Comparison of ENCODE assay signal across 8 cellular contexts in the genomic region with DNA sequence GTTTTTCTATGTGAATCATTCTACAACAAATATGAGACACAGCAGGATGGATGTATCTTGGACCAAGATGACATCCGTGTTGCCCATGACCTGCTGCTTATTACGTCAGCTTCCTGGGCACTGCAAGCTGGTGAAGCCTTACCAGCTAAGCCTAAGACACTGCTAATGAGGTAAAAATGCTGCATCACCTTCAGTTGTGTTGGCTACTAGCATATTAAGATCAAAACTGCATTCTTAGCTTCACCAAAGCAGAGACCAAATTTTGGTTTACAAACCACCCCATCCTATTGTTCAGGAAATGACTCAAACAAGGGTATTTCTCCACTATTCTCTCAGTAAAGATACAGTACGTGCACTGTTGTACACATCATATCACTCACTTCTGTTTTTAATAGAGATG. TPM values are rescaled to one million over a fixed set of nuclear protein-coding genes. Genes with fewer than 3 reads are reported as not detected.
DNase-seq lines count a peak whose midpoint lies in the region; ATAC-seq and TF ChIP-seq lines count a peak whose summit lies in the region.

No MANE protein-coding gene starts in this region.

- H3K9me3 ChIP-seq in mesenchymal stem cell (ENCODE audit: control insufficient read depth, low read length): no peaks in the 10 kb centered on the region

- peaks cover 3% of the 10 kb centered on the region for H3K79me1 ChIP-seq in mesenchymal stem cell (replicated peaks; ENCODE audit: low read length, poor library complexity, severe bottlenecking)

- H3K27me3 Mint-ChIP-seq in activated CD4-positive, alpha-beta T cell treated with anti-CD3 and anti-CD28 coated beads, Interleukin-2, amount 10 ng/mL, durations not matched to agents 24 days and 14 days: peaks cover 17% of the 10 kb centered on the region

- H3K27ac Mint-ChIP-seq in activated CD4-positive, alpha-beta T cell treated with anti-CD3 and anti-CD28 coated beads, Interleukin-2, amount 10 ng/mL, durations not matched to agents 24 days and 14 days: peak overlapping the region; percentile 79

- POLR2A ChIA-PET in GM10248 (lab: Yijun Ruan, JAX): no interaction called here

- peaks cover 51% of the 10 kb centered on the region for H3K4me1 Mint-ChIP-seq in activated CD4-positive, alpha-beta T cell treated with anti-CD3 and anti-CD28 coated beads, Interleukin-2, amount 10 ng/mL, durations not matched to agents 24 days and 14 days

- no peaks in the 10 kb centered on the region for H3K9me3 Mint-ChIP-seq in activated CD4-positive, alpha-beta T cell treated with anti-CD3 and anti-CD28 coated beads, Interleukin-2, amount 10 ng/mL, durations not matched to agents 24 days and 14 days

- no peak overlapping the region for H3K4me2 ChIP-seq in mesenchymal stem cell (ENCODE audit: low read length, poor library complexity, severe bottlenecking)

- no peak overlapping the region for H4K91ac ChIP-seq in mesenchymal stem cell (ENCODE audit: low read length)

- CTCF ChIA-PET in GM10248 (lab: Yijun Ruan, JAX): interaction anchor here (1.0 kb wide), 1 partner anchor 106 kb away, joined by 3 read pairs; no protein-coding TSS in a partner anchor

- no peak for TF ChIP-seq CTCF in GM10248 (IDR thresholded peaks at IDR 0.05; ENCODE audit: control extremely low read depth, extremely low read depth, low read depth, missing control alignments)

- no peak overlapping the region for H4K8ac ChIP-seq in mesenchymal stem cell (ENCODE audit: low read length)

- DNase-seq in stimulated activated naive CD4-positive, alpha-beta T cell treated with Interleukin-2 at 50 U/mL for 16 hours (lab: John Stamatoyannopoulos, UW): peak; percentile 49
- no peak for DNase-seq in stimulated activated naive CD4-positive, alpha-beta T cell (lab: John Stamatoyannopoulos, UW)
- peak; percentile 83 for DNase-seq in activated CD4-positive, alpha-beta T cell treated with anti-CD3 and anti-CD28 coated beads, Interleukin-2, amount 10 ng/mL, durations not matched to agents 24 days and 14 days
- peak; percentile 22 for DNase-seq in mesenchymal stem cell
- no peak for DNase-seq in Right ventricle myocardium superior
- DNase-seq in NCI-H2029 (lab: John Stamatoyannopoulos, UW): no peak
- DNase-seq in GM10248 (ENCODE audit: extremely low spot score): no peak

- H2BK15ac ChIP-seq in mesenchymal stem cell (ENCODE audit: low read depth, poor library complexity, severe bottlenecking): no peak overlapping the region

- H2BK12ac ChIP-seq in mesenchymal stem cell (ENCODE audit: low read length in 2 of 2): no peak overlapping the region

- H2BK120ac ChIP-seq in mesenchymal stem cell (ENCODE audit: low read depth, low read length): no peak overlapping the region

- H3K23ac ChIP-seq in mesenchymal stem cell (ENCODE audit: low read length in 2 of 2): no peak overlapping the region

- H3K4ac ChIP-seq in mesenchymal stem cell (ENCODE audit: low read depth in 1 of 2, low read length in 2 of 2): no peak overlapping the region

- H3K36me3 ChIP-seq in mesenchymal stem cell (ENCODE audit: control insufficient read depth in 1 of 2, insufficient read depth in 2 of 2, low read depth in 1 of 2, low read length in 2 of 2): no peaks in the 10 kb centered on the region

- peaks cover 3% of the 10 kb centered on the region for H3K36me3 Mint-ChIP-seq in activated CD4-positive, alpha-beta T cell treated with anti-CD3 and anti-CD28 coated beads, Interleukin-2, amount 10 ng/mL, durations not matched to agents 24 days and 14 days (ENCODE audit: low read depth)

- no peak overlapping the region for H3K14ac ChIP-seq in mesenchymal stem cell (ENCODE audit: low read length in 2 of 2)

- H3K4me3 Mint-ChIP-seq in activated CD4-positive, alpha-beta T cell treated with anti-CD3 and anti-CD28 coated beads, Interleukin-2, amount 10 ng/mL, durations not matched to agents 24 days and 14 days: peak overlapping the region; percentile 37

- H3K18ac ChIP-seq in mesenchymal stem cell (ENCODE audit: low read depth in 1 of 2, low read length in 2 of 2): no peak overlapping the region

- WGBS in mesenchymal stem cell: 61% methylated on average over 2 of the region's 3 CpGs

- H3K27ac ChIP-seq in mesenchymal stem cell (ENCODE audit: low read length, poor library complexity, severe bottlenecking): no peak overlapping the region

- no peak overlapping the region for H2BK5ac ChIP-seq in mesenchymal stem cell (ENCODE audit: low read depth, low read length, poor library complexity, severe bottlenecking)

- H3K4me1 ChIP-seq in mesenchymal stem cell (ENCODE audit: control insufficient read depth, insufficient read depth, low read depth, low read length): peaks cover 5% of the 10 kb centered on the region

- no peaks in the 10 kb centered on the region for H3K27me3 ChIP-seq in mesenchymal stem cell (ENCODE audit: control insufficient read depth in 1 of 2, insufficient read depth in 1 of 2, low read length in 2 of 2)

- intact Hi-C loops in activated CD4-positive, alpha-beta T cell treated with anti-CD3 and anti-CD28 coated beads, Interleukin-2, amount 10 ng/mL, durations not matched to agents 24 days and 14 days (cut with micrococcal nuclease): loop anchor here (1.0 to 10.0 kb wide), 7 partner anchors 8 to 1089 kb away; a partner anchor contains a TSS
- intact Hi-C loops in Right ventricle myocardium superior (cut with DNase I): no loop called here

- no peak overlapping the region for H3K9ac ChIP-seq in mesenchymal stem cell (ENCODE audit: low read length)

- H2AK5ac ChIP-seq in mesenchymal stem cell (ENCODE audit: low read length, severe bottlenecking): no peak overlapping the region

- ATAC-seq in HG03354 (IDR thresholded peaks at IDR 0.05; ENCODE audit: poor library complexity, severe bottlenecking, unreplicated experiment) (peak; percentile 87), Right ventricle myocardium superior (ENCODE audit: poor library complexity) (no peak)

- no peak overlapping the region for H3K4me3 ChIP-seq in mesenchymal stem cell (ENCODE audit: insufficient read depth in 1 of 2, low read depth in 1 of 2, low read length in 2 of 2)

- no peak overlapping the region for H2AFZ ChIP-seq in mesenchymal stem cell (ENCODE audit: low read depth, low read length)

RNA-seq across cellular contexts. Expression of a gene that starts 50.3 kb away (rescaled TPM):
- total RNA-seq in activated CD4-positive, alpha-beta T cell treated with anti-CD3 and anti-CD28 coated beads, Interleukin-2, amount 10 ng/mL, durations not matched to agents 24 days and 14 days: 0.52 and 0.54 TPM in 2 replicates
- polyA plus RNA-seq in mesenchymal stem cell (2013, experiment 1 of 2): 2.5 TPM
- 2.4 TPM for polyA plus RNA-seq in mesenchymal stem cell (2013, experiment 2 of 2)
- 2.4 TPM for total RNA-seq in Right ventricle myocardium superior

Comparison
In these comparisons a context has a peak if more than half of its experiments do, and no peak if none do; other contexts are left out.
1. DNase-seq: peak in stimulated activated naive CD4-positive, alpha-beta T cell treated with Interleukin-2 at 50 U/mL for 16 hours (single experiment), activated CD4-positive, alpha-beta T cell treated with anti-CD3 and anti-CD28 coated beads, Interleukin-2, amount 10 ng/mL, durations not matched to agents 24 days and 14 days (single experiment) and mesenchymal stem cell (single experiment); none in stimulated activated naive CD4-positive, alpha-beta T cell (0 of 6), Right ventricle myocardium superior (single experiment), NCI-H2029 (single experiment) and GM10248 (single experiment).